Comparison of ENCODE assay signal across 1 cellular context in genomic region chr3:106001923-106002322, GRCh38.
TF ChIP-seq lines count a peak whose summit lies in the region.

No MANE protein-coding gene starts in this region.

TF ChIP-seq in H1, 55 proteins besides CTCF, POLR2A, EP300 and RAD21 (continued from another document):
- TF ChIP-seq CHD7 (IDR thresholded peaks at IDR 0.05; ENCODE audit: insufficient replicate concordance, low read length): no peak
- TF ChIP-seq PHF8 (conservative IDR thresholded peaks at IDR 0.05; ENCODE audit: low read depth, low read length): no peak
- no peak for TF ChIP-seq CREB1 (IDR thresholded peaks at IDR 0.05)
- TF ChIP-seq RFX5 (IDR thresholded peaks at IDR 0.05; ENCODE audit: borderline replicate concordance, low read depth, low read length): no peak
- no peak for TF ChIP-seq CBX8 (IDR thresholded peaks at IDR 0.05; ENCODE audit: borderline replicate concordance, low read depth, low read length)
- no peak for TF ChIP-seq JUN (IDR thresholded peaks at IDR 0.05; ENCODE audit: low read depth, low read length)
- no peak for TF ChIP-seq SRF (IDR thresholded peaks at IDR 0.05; ENCODE audit: low read depth, low read length)
- no peak for TF ChIP-seq RXRA (IDR thresholded peaks at IDR 0.05; ENCODE audit: insufficient read depth, low read depth, low read length)
- no peak for TF ChIP-seq ZNF274 (IDR thresholded peaks at IDR 0.05; ENCODE audit: borderline replicate concordance, extremely low read depth, low read length)
- TF ChIP-seq SP1 (IDR thresholded peaks at IDR 0.05; ENCODE audit: low read depth, low read length): no peak
- TF ChIP-seq HDAC6 (IDR thresholded peaks at IDR 0.05; ENCODE audit: low read depth, low read length): no peak
- TF ChIP-seq KDM4A (IDR thresholded peaks at IDR 0.05; ENCODE audit: low read depth, low read length, severe bottlenecking): no peak
- TF ChIP-seq CHD2 (IDR thresholded peaks at IDR 0.05; ENCODE audit: low read length): no peak
- no peak for TF ChIP-seq RNF2 (IDR thresholded peaks at IDR 0.05; ENCODE audit: borderline replicate concordance, low read depth, low read length, missing control alignments, poor library complexity, severe bottlenecking)
